In genomic region chr10:34323197-34323596, GRCh38 we compare ENCODE assay signal across 1 cellular context.
TF ChIP-seq lines count a peak whose summit lies in the region.

No MANE protein-coding gene starts in this region.

TF ChIP-seq in endothelial cell of umbilical vein, 7 proteins besides CTCF, POLR2A, EP300 and RAD21 (continued from another document):
- TF ChIP-seq GATA2 (IDR thresholded peaks at IDR 0.05; ENCODE audit: insufficient read depth, insufficient read length, low read depth, low read length): no peak
- no peak for TF ChIP-seq MYC (IDR thresholded peaks at IDR 0.05; ENCODE audit: low read depth, low read length)
- TF ChIP-seq POLR2AphosphoS5 (IDR thresholded peaks at IDR 0.05; ENCODE audit: insufficient read depth, low read depth, low read length): no peak
- no peak for TF ChIP-seq EZH2 (IDR thresholded peaks at IDR 0.05; ENCODE audit: borderline replicate concordance, low read depth, low read length, severe bottlenecking)
- TF ChIP-seq FOS (IDR thresholded peaks at IDR 0.05; ENCODE audit: borderline replicate concordance, insufficient read depth, low read length): no peak
- no peak for TF ChIP-seq JUN (IDR thresholded peaks at IDR 0.05; ENCODE audit: borderline replicate concordance, insufficient read depth, insufficient read length, low read depth)
